In genomic region chr2:78261454-78261853, GRCh38 we compare ENCODE assay signal across 19 cellular contexts.
"Had no signal": no experiment of that assay in that cellular context is flagged by ENCODE, and none has a peak within 500 bp of the region (broad histone marks: within the 10 kb centered on the region; RNA-seq: fewer than 3 reads in every experiment).

No MANE protein-coding gene starts in this region.

- DNase-seq: cortex of kidney; erythroblast; foreskin keratinocyte; head of caudate nucleus; mucosa of descending colon; naive thymus-derived CD8-positive, alpha-beta T cell; nucleus accumbens; ovary; right cardiac atrium; stimulated activated CD4-positive, alpha-beta T cell treated with anti-CD3 and anti-CD28 coated beads, Interleukin-2, amount 100 ng/mL, for 48 hours; stimulated activated naive CD4-positive, alpha-beta T cell treated with Interleukin-2 at 50 U/mL for 16 hours; tibial artery; upper lobe of right lung had no signal

- H3K36me3 ChIP-seq: neural progenitor cell, ovary, suprapubic skin, tibial artery, upper lobe of right lung, vagina had no signal

- H3K9ac ChIP-seq: neural progenitor cell had no signal

- H2AFZ ChIP-seq: hepatocyte, neural progenitor cell had no signal

- H3K4me3 Mint-ChIP-seq: naive thymus-derived CD8-positive, alpha-beta T cell; neural progenitor cell had no signal

- H3K27ac ChIP-seq: foreskin keratinocyte, hepatocyte, neural progenitor cell, ovary, suprapubic skin, tibial artery, upper lobe of right lung, vagina had no signal

- H3K36me3 Mint-ChIP-seq: naive thymus-derived CD8-positive, alpha-beta T cell; neural progenitor cell had no signal

- H3K4me1 ChIP-seq: foreskin keratinocyte, suprapubic skin, tibial artery, upper lobe of right lung, vagina had no signal

- H3K4me2 ChIP-seq: hepatocyte, neural progenitor cell, smooth muscle cell had no signal

- H3K9me3 ChIP-seq: mucosa of descending colon, ovary, suprapubic skin, tibial artery, upper lobe of right lung, vagina had no signal

- H3K27ac Mint-ChIP-seq: naive thymus-derived CD8-positive, alpha-beta T cell; neural progenitor cell had no signal

- H3K9me3 Mint-ChIP-seq: neural progenitor cell had no signal

- H3K79me2 ChIP-seq: hepatocyte had no signal

- H3K4me1 Mint-ChIP-seq: naive thymus-derived CD8-positive, alpha-beta T cell had no signal

- FAIRE-seq: endothelial cell of umbilical vein had no signal

- H3K27me3 ChIP-seq: foreskin keratinocyte, hepatocyte, neural progenitor cell, ovary, suprapubic skin, tibial artery, upper lobe of right lung, vagina had no signal

- ATAC-seq: foreskin keratinocyte; mucosa of descending colon; naive thymus-derived CD8-positive, alpha-beta T cell; right cardiac atrium; upper lobe of right lung had no signal

- H3K27me3 Mint-ChIP-seq: naive thymus-derived CD8-positive, alpha-beta T cell had no signal

- H3K4me3 ChIP-seq: hepatocyte, mucosa of descending colon, neural progenitor cell, ovary, smooth muscle cell, suprapubic skin, tibial artery, upper lobe of right lung, vagina had no signal
